ENCODE assay signal across 16 cellular contexts in genomic region chr12:96383991-96384390, GRCh38. TPM values are rescaled to one million over a fixed set of nuclear protein-coding genes. Genes with fewer than 3 reads are reported as not detected.
DNase-seq lines count a peak whose midpoint lies in the region; ATAC-seq and TF ChIP-seq lines count a peak whose summit lies in the region.
"Had no signal": no experiment of that assay in that cellular context is flagged by ENCODE, and none has a peak within 500 bp of the region (broad histone marks: within the 10 kb centered on the region; RNA-seq: fewer than 3 reads in every experiment).

No MANE protein-coding gene starts in this region.

- no peak overlapping the region for H3K4me3 Mint-ChIP-seq in activated T-cell treated with anti-CD3 and anti-CD28 coated beads, Interleukin-2, amount 50 U/mL, for 24 hours
- H3K4me3 Mint-ChIP-seq in T-cell (peak overlapping the region in 2 of 3 donors; percentile 3 to 4), osteocyte (ENCODE audit: unreplicated experiment) (no peak overlapping the region)
- H3K4me3 Mint-ChIP-seq: CD14-positive monocyte had no signal

- no peaks in the 10 kb centered on the region for H3K27me3 Mint-ChIP-seq in activated T-cell treated with anti-CD3 and anti-CD28 coated beads, Interleukin-2, amount 50 U/mL, for 24 hours
- no peaks in the 10 kb centered on the region for H3K27me3 Mint-ChIP-seq in T-cell
- no peaks in the 10 kb centered on the region for H3K27me3 Mint-ChIP-seq in osteocyte (ENCODE audit: unreplicated experiment)

- peaks cover 78% of the 10 kb centered on the region for H3K4me1 Mint-ChIP-seq in activated T-cell treated with anti-CD3 and anti-CD28 coated beads, Interleukin-2, amount 50 U/mL, for 24 hours (ENCODE audit: low read depth)
- H3K4me1 Mint-ChIP-seq in T-cell (peaks cover 81 to 86% (median 83%) of the 10 kb centered on the region in 3 donors), osteocyte (ENCODE audit: unreplicated experiment) (peaks cover 27% of the 10 kb centered on the region)

- no peak for DNase-seq in activated T-cell treated with anti-CD3 and anti-CD28 coated beads, Interleukin-2, amount 50 U/mL, for 24 hours
- DNase-seq in activated T-cell treated with anti-CD3 and anti-CD28 coated beads, Interleukin-2, amount 50 U/mL, for 1 hour: no peak
- no peak for DNase-seq in T-cell
- peak; percentile 34 for DNase-seq in epithelial cell of esophagus (ENCODE audit: low read depth)
- DNase-seq in osteocyte (ENCODE audit: extremely low spot score, unreplicated experiment): no peak
- no peak for DNase-seq in GM19238 (ENCODE audit: insufficient read length, low spot score)
- DNase-seq in iPS-NIHi11 (ENCODE audit: low spot score): no peak
- DNase-seq in effector CD4-positive, alpha-beta T cell: no peak
- DNase-seq: activated CD4-positive, alpha-beta T cell treated with anti-CD3 and anti-CD28 coated beads, Interleukin-2, amount 50 U/mL, for 4 hours; anterior cingulate cortex; left lung; NCI-H1105 treated with DMSO at 0.1 percent for 48 hours; trophoblast cell had no signal

- H3K9me3 Mint-ChIP-seq in activated T-cell treated with anti-CD3 and anti-CD28 coated beads, Interleukin-2, amount 50 U/mL, for 24 hours: peaks cover 5% of the 10 kb centered on the region
- H3K9me3 Mint-ChIP-seq in T-cell (peaks cover 0 to 3% (median 2%) of the 10 kb centered on the region in 3 donors), osteocyte (ENCODE audit: unreplicated experiment) (peaks cover 10% of the 10 kb centered on the region)

- no peak overlapping the region for H3K4me3 ChIP-seq in epithelial cell of esophagus (ENCODE audit: low read length)
- H3K4me3 ChIP-seq: K562, left lung had no signal

- CTCF ChIA-PET in T-cell (lab: Charles Lee): interaction anchor here in 1 of 2 donors (1.0 kb wide), 1 partner anchor 16 kb away, joined by 6 read pairs; the partner anchor contains the start of gene CDK17

- peaks cover 38% of the 10 kb centered on the region for H3K36me3 Mint-ChIP-seq in activated T-cell treated with anti-CD3 and anti-CD28 coated beads, Interleukin-2, amount 50 U/mL, for 24 hours (ENCODE audit: low read depth)
- H3K36me3 Mint-ChIP-seq in T-cell (peaks cover 19% of the 10 kb centered on the region), osteocyte (ENCODE audit: unreplicated experiment) (peaks cover 2% of the 10 kb centered on the region)

- H3K27ac Mint-ChIP-seq in activated T-cell treated with anti-CD3 and anti-CD28 coated beads, Interleukin-2, amount 50 U/mL, for 24 hours: peak overlapping the region; percentile 64
- H3K27ac Mint-ChIP-seq in T-cell (peak overlapping the region; percentile 16 to 76), osteocyte (ENCODE audit: unreplicated experiment) (peak overlapping the region; percentile 28)
- H3K27ac Mint-ChIP-seq: activated T-helper 2 cell treated with anti-CD3 and anti-CD28 coated beads, Interferon-gamma antibody, Interleukin-2, Interleukin-4, amounts not matched to agents 10 μg/mL and 5 μg/mL and 100 μg/mL, durations not matched to agents 14 hours and 24 hours and 36 hours; CD14-positive monocyte had no signal

- POLR2A ChIA-PET in T-cell (lab: Charles Lee): interaction anchor here (0.7 to 1.0 kb wide), 3 partner anchors 10 to 73 kb away, joined by 3 to 5 read pairs (median 3); no protein-coding TSS in a partner anchor

- no peak for TF ChIP-seq CTCF in epithelial cell of esophagus (IDR thresholded peaks at IDR 0.05; ENCODE audit: insufficient read depth, low read depth, low read length, missing control alignments)
- TF ChIP-seq CTCF in osteocyte (IDR thresholded peaks at IDR 0.05): no peak

- no peak for ATAC-seq in T-cell (replicated peaks in 1 of 4)
- ATAC-seq: left lung had no signal

RNA-seq across cellular contexts. Expression of gene CDK17, which starts 16.2 kb away (rescaled TPM):
- 100 to 1,000 TPM in 1 of 5 donors, 10 to 100 TPM in 4; 56.4 to 114 (median 72.2) TPM for total RNA-seq in T-cell
- total RNA-seq in osteocyte: 33.8 and 37.2 TPM in 2 replicates

Comparison
In these comparisons a context has a peak if more than half of its experiments do, and no peak if none do; other contexts are left out.
1. H3K4me3 Mint-ChIP-seq: peak in T-cell (2 of 3); none in activated T-cell treated with anti-CD3 and anti-CD28 coated beads, Interleukin-2, amount 50 U/mL, for 24 hours (single experiment) and osteocyte (single experiment).
2. Peak in every context shown above with its lines, with median percentiles within 50 percentile points of each other: H3K27ac Mint-ChIP-seq.